In the genomic region with DNA sequence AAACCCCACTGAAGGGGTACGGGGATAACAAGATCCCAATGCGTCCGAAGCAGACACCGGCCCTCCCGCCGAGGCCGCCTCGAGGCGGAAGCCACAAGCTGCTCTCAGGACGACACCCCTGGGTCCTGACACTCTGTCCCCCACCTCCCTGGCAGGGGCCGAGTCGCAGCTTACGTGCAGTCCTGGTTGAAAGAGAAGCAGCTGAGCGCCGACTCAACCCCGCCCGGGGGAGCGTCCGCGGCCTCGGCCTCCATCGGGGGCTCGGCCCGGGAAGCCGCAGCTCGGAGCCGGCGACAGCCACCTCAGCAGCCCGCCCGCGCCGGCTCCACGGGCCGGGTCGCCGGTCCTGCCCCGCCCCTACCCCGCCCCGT, we compare ENCODE assay signal across 8 cellular contexts. TPM values are rescaled to one million over a fixed set of nuclear protein-coding genes. Genes with fewer than 3 reads are reported as not detected.
A peak's percentile ranks its signal among the peaks of the same experiment; 100 is the strongest.
DNase-seq lines count a peak whose midpoint lies in the region; ATAC-seq and TF ChIP-seq lines count a peak whose summit lies in the region.

A gene with protein sequence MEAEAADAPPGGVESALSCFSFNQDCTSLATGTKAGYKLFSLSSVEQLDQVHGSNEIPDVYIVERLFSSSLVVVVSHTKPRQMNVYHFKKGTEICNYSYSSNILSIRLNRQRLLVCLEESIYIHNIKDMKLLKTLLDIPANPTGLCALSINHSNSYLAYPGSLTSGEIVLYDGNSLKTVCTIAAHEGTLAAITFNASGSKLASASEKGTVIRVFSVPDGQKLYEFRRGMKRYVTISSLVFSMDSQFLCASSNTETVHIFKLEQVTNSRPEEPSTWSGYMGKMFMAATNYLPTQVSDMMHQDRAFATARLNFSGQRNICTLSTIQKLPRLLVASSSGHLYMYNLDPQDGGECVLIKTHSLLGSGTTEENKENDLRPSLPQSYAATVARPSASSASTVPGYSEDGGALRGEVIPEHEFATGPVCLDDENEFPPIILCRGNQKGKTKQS (minus strand): TSS at position 329 of the 371 bp plus-strand sequence. CDS start 75 bp downstream, at position 254.

- peak; percentile 77 for DNase-seq in Karpas-422
- no peak for DNase-seq in MCF 10A (ENCODE audit: unreplicated experiment)
- DNase-seq in superior temporal gyrus (ENCODE audit: extremely low spot score), result peak; percentile 42
- no peak for DNase-seq in activated CD4-positive, alpha-beta T cell treated with anti-CD3 and anti-CD28 coated beads, Interleukin-2, amount 50 U/mL, for 48 hours
- DNase-seq in NCI-H2227 (lab: John Stamatoyannopoulos, UW; ENCODE audit: unreplicated experiment), result no peak

- H3K27ac ChIP-seq in Karpas-422 (ENCODE audit: low read length) (no peak within 1 kb of the TSS), liver (ENCODE audit: low read depth in 1 of 2, low read length in 2 of 2) (peak within 1 kb of the TSS; percentile 84 to 91)

- H3K4me1 ChIP-seq in Karpas-422 (ENCODE audit: low read length) (peaks cover 44% of the 10 kb centered on the region), liver (ENCODE audit: control insufficient read depth in 4 of 4, insufficient read depth in 4 of 4, low read length in 3 of 4) (peaks cover 3 to 24% (median 22%) of the 10 kb centered on the region in 4 donors)

- peak within 1 kb of the TSS; percentile 70 for H3K4me3 ChIP-seq in Karpas-422 (ENCODE audit: low read length)
- H3K4me3 ChIP-seq in liver (ENCODE audit: low read depth in 1 of 3, low read length in 3 of 3), result peak within 1 kb of the TSS; percentile 74 to 97 (median 87)

- H3K9me3 ChIP-seq in Karpas-422 (ENCODE audit: low read length) (no peaks in the 10 kb centered on the region), liver (ENCODE audit: control insufficient read depth in 4 of 4, low read length in 3 of 4) (no peaks in the 10 kb centered on the region)

- H3K9ac ChIP-seq in Karpas-422 (ENCODE audit: low read length), result peak within 1 kb of the TSS; percentile 71
- H3K9ac ChIP-seq in liver (ENCODE audit: low read depth in 1 of 2, low read length in 2 of 2), result peak within 1 kb of the TSS; percentile 52 to 70

- no peaks in the 10 kb centered on the region for H3K9me3 Mint-ChIP-seq in MCF 10A (ENCODE audit: unreplicated experiment)

- H3K36me3 Mint-ChIP-seq in MCF 10A (ENCODE audit: insufficient read depth, unreplicated experiment), result peaks cover 4% of the 10 kb centered on the region

- TF ChIP-seq CTCF in MCF 10A (IDR thresholded peaks at IDR 0.05; ENCODE audit: unreplicated experiment), result no peak
- no peak for TF ChIP-seq CTCF in liver (IDR thresholded peaks at IDR 0.05; ENCODE audit: low read depth, low read length, missing input control)

- H3K27ac Mint-ChIP-seq in MCF 10A (ENCODE audit: low read depth, unreplicated experiment), result peak within 1 kb of the TSS; percentile 86

- ATAC-seq in GM18505 (IDR thresholded peaks at IDR 0.05; ENCODE audit: unreplicated experiment) (peak; percentile 25), GM21786 (IDR thresholded peaks at IDR 0.05; ENCODE audit: unreplicated experiment) (peak; percentile 9)

- H3K36me3 ChIP-seq in Karpas-422 (ENCODE audit: insufficient read depth, low read length) (no peaks in the 10 kb centered on the region), liver (ENCODE audit: control insufficient read depth in 4 of 4, insufficient read depth in 3 of 4, low read depth in 1 of 4, low read length in 3 of 4) (no peaks in the 10 kb centered on the region)

- H3K4me3 Mint-ChIP-seq in MCF 10A (ENCODE audit: unreplicated experiment), result peak within 1 kb of the TSS; percentile 96

- POLR2A ChIA-PET in MCF 10A (lab: Yijun Ruan, JAX), result interaction anchor here (0.6 to 8.8 kb wide), 29 partner anchors 10 to 869 kb away, joined by 3 to 114 read pairs (median 4); a partner anchor contains a TSS

- TF ChIP-seq POLR2A in GM18505 (IDR thresholded peaks at IDR 0.05; ENCODE audit: borderline replicate concordance, extremely low read depth, insufficient read depth, insufficient read length), result no peak

- H3K4me1 Mint-ChIP-seq in MCF 10A (ENCODE audit: insufficient read depth, unreplicated experiment), result peaks cover 28% of the 10 kb centered on the region

- no peaks in the 10 kb centered on the region for H3K79me2 ChIP-seq in Karpas-422 (ENCODE audit: low read length)

- H4K20me1 ChIP-seq in Karpas-422 (ENCODE audit: insufficient read depth, low read depth, low read length), result 0 out of 2 replicates have a peak, but pooled peaks cover 6% of the 10 kb centered on the region

- no TSS peak for BruUV-seq in MCF 10A (replicated peaks; lab: Mats Ljungman, UMichigan)

- CTCF ChIA-PET in MCF 10A (lab: Yijun Ruan, JAX), result interaction anchor here (1.4 to 3.0 kb wide), 2 partner anchors 209 to 284 kb away, joined by 7 to 10 read pairs; a partner anchor contains a TSS

- H3K27me3 ChIP-seq in Karpas-422 (ENCODE audit: low read length) (no peaks in the 10 kb centered on the region), liver (ENCODE audit: control insufficient read depth in 4 of 4, insufficient read depth in 4 of 4, low read length in 3 of 4) (no peaks in the 10 kb centered on the region)

- no peak for TF ChIP-seq RAD21 in liver (IDR thresholded peaks at IDR 0.05)

- H2AFZ ChIP-seq in Karpas-422 (ENCODE audit: low read length), result peak within 1 kb of the TSS; percentile 15; the same call in 1 of the 2 replicates

- intact Hi-C loops in MCF 10A (cut with micrococcal nuclease), result no loop called here

- no peaks in the 10 kb centered on the region for H3K9me2 ChIP-seq in Karpas-422 (replicated peaks; ENCODE audit: insufficient read depth, low read length)

- no peaks in the 10 kb centered on the region for H3K27me3 Mint-ChIP-seq in MCF 10A (ENCODE audit: insufficient read depth, unreplicated experiment)

- WGBS in liver, result under 1% methylated on average over 39 of the region's 39 CpGs

- peak within 1 kb of the TSS; percentile 80 for H3K4me2 ChIP-seq in Karpas-422 (ENCODE audit: low read depth, low read length, poor library complexity, severe bottlenecking)

TF ChIP-seq in liver, 16 proteins besides CTCF, POLR2A, EP300 and RAD21:
- TF ChIP-seq HNF4A (conservative IDR thresholded peaks at IDR 0.05), result no peak
- no peak for TF ChIP-seq JUND (IDR thresholded peaks at IDR 0.05)
- TF ChIP-seq EGR1 (IDR thresholded peaks at IDR 0.05; ENCODE audit: low read depth in 2 of 2), result no peak
TF ChIP-seq in liver: peak in this region for 0.

RNA-seq across cellular contexts. Expression of the gene that starts here (rescaled TPM):
- 28.7 and 33.0 TPM in 2 replicates for total RNA-seq in Karpas-422 (2014; rRNA removed; shearing (Covaris generic); ENCODE audit: low replicate concordance)
- total RNA-seq in MCF 10A (2022) (38.4 and 75.6 TPM in 2 replicates), liver (10 to 100 TPM; 37.9 to 48.6 TPM)
- 10 to 100 TPM; 21.1 to 21.7 TPM for polyA plus RNA-seq in liver

Comparison
In these comparisons a context has a peak if more than half of its experiments do, and no peak if none do; other contexts are left out.
1. DNase-seq: peak in Karpas-422 (single experiment) and superior temporal gyrus (single experiment); none in MCF 10A (single experiment), activated CD4-positive, alpha-beta T cell treated with anti-CD3 and anti-CD28 coated beads, Interleukin-2, amount 50 U/mL, for 48 hours (0 of 2) and NCI-H2227 (single experiment).